8 cellular contexts compared by ENCODE assay signal in the genomic region with DNA sequence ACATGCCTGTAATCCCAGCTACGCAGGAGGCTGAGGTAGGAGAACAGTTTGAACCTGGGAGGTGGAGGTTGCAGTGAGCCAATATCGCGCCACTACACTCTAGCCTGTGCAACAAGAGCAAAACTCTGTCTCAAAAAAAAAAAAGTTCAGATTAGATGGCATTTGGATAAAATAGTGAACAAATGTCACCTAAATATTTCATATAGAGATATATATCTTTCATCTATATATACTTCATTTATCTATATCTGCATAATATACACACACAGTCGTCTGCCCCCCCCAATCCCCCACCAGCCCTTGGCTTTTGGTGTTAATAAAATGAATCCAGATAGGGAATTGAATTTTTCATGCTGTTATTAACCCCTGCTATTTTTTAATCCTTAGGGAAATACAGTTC. TPM values are rescaled to one million over a fixed set of nuclear protein-coding genes. Genes with fewer than 3 reads are reported as not detected.
DNase-seq lines count a peak whose midpoint lies in the region; ATAC-seq and TF ChIP-seq lines count a peak whose summit lies in the region.
"Had no signal": no experiment of that assay in that cellular context is flagged by ENCODE, and none has a peak within 500 bp of the region (broad histone marks: within the 10 kb centered on the region; RNA-seq: fewer than 3 reads in every experiment).

No MANE protein-coding gene starts in this region.

- POLR2A ChIA-PET in HEK293 (lab: Yijun Ruan, JAX), result interaction anchor here (2.2 kb wide), 1 partner anchor 8 kb away, joined by 12 read pairs; no protein-coding TSS in a partner anchor
- POLR2A ChIA-PET in activated CD4-positive, alpha-beta memory T cell treated with anti-CD3 and anti-CD28 coated beads, Interleukin-2, amount 10 ng/mL, durations not matched to agents 7 days and 5 days (lab: Charles Lee), result interaction anchor here (1.6 to 2.6 kb wide), 2 partner anchors 8 to 106 kb away, joined by 3 to 14 read pairs; no protein-coding TSS in a partner anchor

- no peaks in the 10 kb centered on the region for H3K9me3 ChIP-seq in HEK293 (ENCODE audit: control insufficient read depth, insufficient read depth, low read depth, low read length)
- H3K9me3 ChIP-seq in hepatocyte (ENCODE audit: low read depth), result no peaks in the 10 kb centered on the region

- H3K4me3 Mint-ChIP-seq in activated CD4-positive, alpha-beta memory T cell treated with anti-CD3 and anti-CD28 coated beads, Interleukin-2, amount 10 ng/mL, durations not matched to agents 7 days and 5 days, result peak overlapping the region; percentile 98
- H3K4me3 Mint-ChIP-seq in stimulated activated effector memory CD8-positive, alpha-beta T cell treated with anti-CD3 and anti-CD28 coated beads, Interleukin-12 subunit alpha, Interleukin-12 subunit beta, amount 100 ng/mL, for 72 hours, result peak overlapping the region; percentile 95

- no peaks in the 10 kb centered on the region for H3K27me3 ChIP-seq in hepatocyte

- H3K36me3 ChIP-seq in HEK293 (ENCODE audit: control insufficient read depth in 2 of 2, insufficient read depth in 1 of 2, low read length in 2 of 2) (peaks cover 24 to 71% of the 10 kb centered on the region in 2 experiments), hepatocyte (replicated peaks; ENCODE audit: insufficient read depth, low read depth) (peaks cover 5% of the 10 kb centered on the region)

- H3K4me3 ChIP-seq in HEK293 (ENCODE audit: low read depth, low read length) (peak overlapping the region; percentile 62), hepatocyte (peak overlapping the region; percentile 96)

- peaks cover 80% of the 10 kb centered on the region for H3K36me3 Mint-ChIP-seq in activated CD4-positive, alpha-beta memory T cell treated with anti-CD3 and anti-CD28 coated beads, Interleukin-2, amount 10 ng/mL, durations not matched to agents 7 days and 5 days (ENCODE audit: low read depth)
- peaks cover 100% of the 10 kb centered on the region for H3K36me3 Mint-ChIP-seq in stimulated activated effector memory CD8-positive, alpha-beta T cell treated with anti-CD3 and anti-CD28 coated beads, Interleukin-12 subunit alpha, Interleukin-12 subunit beta, amount 100 ng/mL, for 72 hours

- CTCF ChIA-PET in HEK293 (lab: Yijun Ruan, JAX), result interaction anchor here (1.3 to 5.5 kb wide), 3 partner anchors 8 to 40 kb away, joined by 4 to 64 read pairs (median 7); no protein-coding TSS in a partner anchor
- CTCF ChIA-PET in activated CD4-positive, alpha-beta memory T cell treated with anti-CD3 and anti-CD28 coated beads, Interleukin-2, amount 10 ng/mL, durations not matched to agents 7 days and 5 days (lab: Charles Lee), result interaction anchor here (1.1 to 4.9 kb wide), 4 partner anchors 8 to 97 kb away, joined by 3 to 87 read pairs (median 5); a partner anchor contains a TSS

- H4K20me1 ChIP-seq in hepatocyte (ENCODE audit: insufficient read depth, poor library complexity, severe bottlenecking), result peaks cover 78% of the 10 kb centered on the region

- H3K27ac ChIP-seq in HEK293 (ENCODE audit: extremely low read depth, low read depth, low read length) (no peak overlapping the region), hepatocyte (no peak overlapping the region)

- no peak for ATAC-seq in stimulated activated effector memory CD8-positive, alpha-beta T cell treated with anti-CD3 and anti-CD28 coated beads, Interleukin-12 subunit alpha, Interleukin-12 subunit beta, amount 100 ng/mL, for 72 hours
- no peak for ATAC-seq in HG03432 (IDR thresholded peaks at IDR 0.05; ENCODE audit: unreplicated experiment)

- H2AFZ ChIP-seq in hepatocyte, result no peak overlapping the region

- no peaks in the 10 kb centered on the region for H3K9me3 Mint-ChIP-seq in activated CD4-positive, alpha-beta memory T cell treated with anti-CD3 and anti-CD28 coated beads, Interleukin-2, amount 10 ng/mL, durations not matched to agents 7 days and 5 days
- H3K9me3 Mint-ChIP-seq in stimulated activated effector memory CD8-positive, alpha-beta T cell treated with anti-CD3 and anti-CD28 coated beads, Interleukin-12 subunit alpha, Interleukin-12 subunit beta, amount 100 ng/mL, for 72 hours, result no peaks in the 10 kb centered on the region

- peak overlapping the region; percentile 6 for H3K27ac Mint-ChIP-seq in activated CD4-positive, alpha-beta memory T cell treated with anti-CD3 and anti-CD28 coated beads, Interleukin-2, amount 10 ng/mL, durations not matched to agents 7 days and 5 days
- H3K27ac Mint-ChIP-seq in stimulated activated effector memory CD8-positive, alpha-beta T cell treated with anti-CD3 and anti-CD28 coated beads, Interleukin-12 subunit alpha, Interleukin-12 subunit beta, amount 100 ng/mL, for 72 hours, result peak overlapping the region; percentile 98

- H3K4me1 Mint-ChIP-seq in activated CD4-positive, alpha-beta memory T cell treated with anti-CD3 and anti-CD28 coated beads, Interleukin-2, amount 10 ng/mL, durations not matched to agents 7 days and 5 days, result peaks cover 30% of the 10 kb centered on the region
- peaks cover 15% of the 10 kb centered on the region for H3K4me1 Mint-ChIP-seq in stimulated activated effector memory CD8-positive, alpha-beta T cell treated with anti-CD3 and anti-CD28 coated beads, Interleukin-12 subunit alpha, Interleukin-12 subunit beta, amount 100 ng/mL, for 72 hours

- H3K4me2 ChIP-seq in hepatocyte, result peak overlapping the region; percentile 81

- no peak for TF ChIP-seq CTCF in HEK293 (tag by site-specific recombination; IDR thresholded peaks at IDR 0.05)
- TF ChIP-seq CTCF in hepatocyte (IDR thresholded peaks at IDR 0.05; ENCODE audit: poor library complexity), result no peak

- H3K27me3 Mint-ChIP-seq in activated CD4-positive, alpha-beta memory T cell treated with anti-CD3 and anti-CD28 coated beads, Interleukin-2, amount 10 ng/mL, durations not matched to agents 7 days and 5 days, result no peaks in the 10 kb centered on the region

- H3K79me2 ChIP-seq in hepatocyte, result peaks cover 86% of the 10 kb centered on the region

- H3K9me2 ChIP-seq in hepatocyte (replicated peaks; ENCODE audit: insufficient read depth), result no peaks in the 10 kb centered on the region

- no peak for DNase-seq in activated CD4-positive, alpha-beta memory T cell treated with anti-CD3 and anti-CD28 coated beads, Interleukin-2, amount 10 ng/mL, durations not matched to agents 7 days and 5 days
- no peak for DNase-seq in hepatocyte (ENCODE audit: low spot score)
- DNase-seq in stimulated activated effector memory CD8-positive, alpha-beta T cell treated with anti-CD3 and anti-CD28 coated beads, Interleukin-12 subunit alpha, Interleukin-12 subunit beta, amount 100 ng/mL, for 72 hours (ENCODE audit: low spot score in 2 of 2), result no peak
- DNase-seq in stimulated activated CD4-positive, alpha-beta T cell treated with anti-CD3 and anti-CD28 coated beads, Interleukin-4, amount 100 ng/mL, for 24 hours, result no peak
- no peak for DNase-seq in NCI-H2171 (lab: John Stamatoyannopoulos, UW)
- DNase-seq: NCI-H2029 treated with DMSO at 0.1 percent for 48 hours had no signal

- H3K4me1 ChIP-seq in HEK293 (ENCODE audit: control insufficient read depth, insufficient read depth, low read length), result no peaks in the 10 kb centered on the region; the same call in 1 of the 2 replicates
- peaks cover 12% of the 10 kb centered on the region for H3K4me1 ChIP-seq in hepatocyte (ENCODE audit: insufficient read depth)

- WGBS in hepatocyte (ENCODE audit: low lambda C conversion rate, missing lambda C conversion rate), result 74% methylated on average over 4 of the region's 4 CpGs

TF ChIP-seq in HEK293, 187 proteins besides CTCF, POLR2A, EP300 and RAD21 (continues in another document):
- TF ChIP-seq, protein P1, sequence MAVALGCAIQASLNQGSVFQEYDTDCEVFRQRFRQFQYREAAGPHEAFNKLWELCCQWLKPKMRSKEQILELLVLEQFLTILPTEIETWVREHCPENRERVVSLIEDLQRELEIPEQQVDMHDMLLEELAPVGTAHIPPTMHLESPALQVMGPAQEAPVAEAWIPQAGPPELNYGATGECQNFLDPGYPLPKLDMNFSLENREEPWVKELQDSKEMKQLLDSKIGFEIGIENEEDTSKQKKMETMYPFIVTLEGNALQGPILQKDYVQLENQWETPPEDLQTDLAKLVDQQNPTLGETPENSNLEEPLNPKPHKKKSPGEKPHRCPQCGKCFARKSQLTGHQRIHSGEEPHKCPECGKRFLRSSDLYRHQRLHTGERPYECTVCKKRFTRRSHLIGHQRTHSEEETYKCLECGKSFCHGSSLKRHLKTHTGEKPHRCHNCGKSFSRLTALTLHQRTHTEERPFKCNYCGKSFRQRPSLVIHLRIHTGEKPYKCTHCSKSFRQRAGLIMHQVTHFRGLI (tag by site-specific recombination; IDR thresholded peaks at IDR 0.05), result no peak
- TF ChIP-seq, protein P2, sequence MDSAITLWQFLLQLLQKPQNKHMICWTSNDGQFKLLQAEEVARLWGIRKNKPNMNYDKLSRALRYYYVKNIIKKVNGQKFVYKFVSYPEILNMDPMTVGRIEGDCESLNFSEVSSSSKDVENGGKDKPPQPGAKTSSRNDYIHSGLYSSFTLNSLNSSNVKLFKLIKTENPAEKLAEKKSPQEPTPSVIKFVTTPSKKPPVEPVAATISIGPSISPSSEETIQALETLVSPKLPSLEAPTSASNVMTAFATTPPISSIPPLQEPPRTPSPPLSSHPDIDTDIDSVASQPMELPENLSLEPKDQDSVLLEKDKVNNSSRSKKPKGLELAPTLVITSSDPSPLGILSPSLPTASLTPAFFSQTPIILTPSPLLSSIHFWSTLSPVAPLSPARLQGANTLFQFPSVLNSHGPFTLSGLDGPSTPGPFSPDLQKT (IDR thresholded peaks at IDR 0.05; ENCODE audit: borderline replicate concordance, low read depth, low read length), result no peak
- TF ChIP-seq ZBTB8A (tag by site-specific recombination; IDR thresholded peaks at IDR 0.05) (no peak), ZNF558 (tag by site-specific recombination; IDR thresholded peaks at IDR 0.05) (peak; percentile 97), SCRT2 (tag by site-specific recombination; IDR thresholded peaks at IDR 0.05) (no peak), GLIS1 (tag by site-specific recombination; IDR thresholded peaks at IDR 0.05) (peak; percentile 77), ZNF214 (tag by site-specific recombination; IDR thresholded peaks at IDR 0.05; ENCODE audit: borderline replicate concordance) (no peak), ZNF510 (tag by site-specific recombination; IDR thresholded peaks at IDR 0.05; ENCODE audit: insufficient replicate concordance) (no peak)

RNA-seq across cellular contexts. Expression of a gene that starts 5.0 kb away (rescaled TPM):
- 10 to 100 TPM; 76.0 to 76.1 TPM for total RNA-seq in activated CD4-positive, alpha-beta memory T cell treated with anti-CD3 and anti-CD28 coated beads, Interleukin-2, amount 10 ng/mL, durations not matched to agents 7 days and 5 days
- 66.9 and 77.0 TPM in 2 replicates for total RNA-seq in hepatocyte
- 31.2 and 34.0 TPM in 2 replicates for polyA plus RNA-seq in hepatocyte

RNA-seq across cellular contexts. Expression of a gene that starts 46.9 kb away (rescaled TPM):
- not detected for total RNA-seq in activated CD4-positive, alpha-beta memory T cell treated with anti-CD3 and anti-CD28 coated beads, Interleukin-2, amount 10 ng/mL, durations not matched to agents 7 days and 5 days
- total RNA-seq in hepatocyte, result 14.3 and 31.5 TPM in 2 replicates
- polyA plus RNA-seq in hepatocyte, result 12.4 and 14.3 TPM in 2 replicates

Comparison
In these comparisons a context has a peak if more than half of its experiments do, and no peak if none do; other contexts are left out.
1. RNA of a gene that starts 46.9 kb away (total RNA-seq): 14.3 to 31.5 TPM in hepatocyte; not detected in activated CD4-positive, alpha-beta memory T cell treated with anti-CD3 and anti-CD28 coated beads, Interleukin-2, amount 10 ng/mL, durations not matched to agents 7 days and 5 days; every median in the first group is over 10 times any median in the second.